In the genomic region with DNA sequence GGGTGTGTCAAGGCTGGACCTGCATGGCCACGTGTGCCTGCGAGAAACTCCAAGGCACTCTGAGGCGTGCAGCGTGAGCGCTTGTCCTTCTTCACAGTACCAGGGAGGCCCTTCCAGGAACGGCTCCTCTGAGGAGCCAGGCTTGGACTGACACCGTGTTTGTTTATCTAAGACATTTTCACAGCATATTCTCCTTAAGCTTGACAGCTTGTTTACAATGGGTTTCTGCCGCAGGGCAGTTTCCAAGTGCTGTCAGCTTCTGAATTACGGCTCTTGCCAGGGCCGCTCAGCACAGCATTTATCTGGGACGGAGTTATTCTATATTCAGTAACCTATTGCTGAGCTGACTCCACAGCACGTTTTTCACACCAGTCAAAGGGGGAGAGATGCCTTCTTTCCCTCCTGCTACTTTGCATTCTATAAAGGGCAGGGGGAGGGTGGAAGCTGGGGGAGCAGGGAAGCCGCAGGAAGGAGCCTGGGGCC, we compare ENCODE assay signal across 1 cellular context.
A peak's percentile ranks its signal among the peaks of the same experiment; 100 is the strongest.
TF ChIP-seq lines count a peak whose summit lies in the region.

No MANE protein-coding gene starts in this region.

TF ChIP-seq in K562, 482 proteins besides CTCF, POLR2A, EP300 and RAD21 (continued from another document and continues in another):
- TF ChIP-seq, protein P1, sequence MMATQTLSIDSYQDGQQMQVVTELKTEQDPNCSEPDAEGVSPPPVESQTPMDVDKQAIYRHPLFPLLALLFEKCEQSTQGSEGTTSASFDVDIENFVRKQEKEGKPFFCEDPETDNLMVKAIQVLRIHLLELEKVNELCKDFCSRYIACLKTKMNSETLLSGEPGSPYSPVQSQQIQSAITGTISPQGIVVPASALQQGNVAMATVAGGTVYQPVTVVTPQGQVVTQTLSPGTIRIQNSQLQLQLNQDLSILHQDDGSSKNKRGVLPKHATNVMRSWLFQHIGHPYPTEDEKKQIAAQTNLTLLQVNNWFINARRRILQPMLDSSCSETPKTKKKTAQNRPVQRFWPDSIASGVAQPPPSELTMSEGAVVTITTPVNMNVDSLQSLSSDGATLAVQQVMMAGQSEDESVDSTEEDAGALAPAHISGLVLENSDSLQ (IDR thresholded peaks at IDR 0.05) = peak; percentile 81
- TF ChIP-seq MAFG (tag; conservative IDR thresholded peaks at IDR 0.05) (no peak), EHMT2 (IDR thresholded peaks at IDR 0.05) (no peak), PHF20 (IDR thresholded peaks at IDR 0.05; ENCODE audit: partially characterized antibody) (no peak), LARP7 (IDR thresholded peaks at IDR 0.05) (no peak), MAZ (CRISPR knock-in tag; conservative IDR thresholded peaks at IDR 0.05 in 1 of 2, IDR thresholded peaks at IDR 0.05 in 1 of 2) (0 out of 4 replicates have a peak, but pooled peaks of 1 of the 2 experiments have one; percentile 17), FOXA3 (CRISPR knock-in tag; conservative IDR thresholded peaks at IDR 0.05 in 1 of 2, IDR thresholded peaks at IDR 0.05 in 1 of 2) (peak in 1 of 2 experiments; percentile 72; a peak in 2 of 4 replicates), ZNF134 (CRISPR knock-in tag; conservative IDR thresholded peaks at IDR 0.05) (no peak), HIVEP1 (CRISPR knock-in tag; IDR thresholded peaks at IDR 0.05) (no peak), STAT5B (CRISPR knock-in tag; IDR thresholded peaks at IDR 0.05) (no peak), ZNF408 (CRISPR knock-in tag; IDR thresholded peaks at IDR 0.05; ENCODE audit: low read depth) (no peak), CHCHD3 (CRISPR knock-in tag; IDR thresholded peaks at IDR 0.05) (no peak), KDM4B (IDR thresholded peaks at IDR 0.05; ENCODE audit: borderline replicate concordance in 2 of 2, low read depth in 1 of 2) (no peak), MTA1 (IDR thresholded peaks at IDR 0.05; ENCODE audit: borderline replicate concordance) (no peak), PML (IDR thresholded peaks at IDR 0.05; ENCODE audit: low read length) (no peak), ZZZ3 (IDR thresholded peaks at IDR 0.05) (no peak), JUND (IDR thresholded peaks at IDR 0.05; ENCODE audit: borderline replicate concordance, low read depth, low read length) (no peak), JUND (tag; IDR thresholded peaks at IDR 0.05; ENCODE audit: borderline replicate concordance, low read depth, low read length) (peak; percentile 20; the same call in 1 of the 3 replicates), ZNF561 (CRISPR knock-in tag; conservative IDR thresholded peaks at IDR 0.05) (no peak), PHF8 (IDR thresholded peaks at IDR 0.05; ENCODE audit: borderline replicate concordance, low read length) (no peak), MEF2A (IDR thresholded peaks at IDR 0.05; ENCODE audit: control insufficient read depth, low read depth, low read length) (no peak), NCOA2 (IDR thresholded peaks at IDR 0.05; ENCODE audit: partially characterized antibody in 2 of 2) (no peak), XRCC4 (IDR thresholded peaks at IDR 0.05; ENCODE audit: extremely low read depth, insufficient read depth, insufficient read length) (no peak), TCF3 (CRISPR knock-in tag; IDR thresholded peaks at IDR 0.05) (peak; percentile 14; the same call in 1 of the 2 replicates), MEIS2 (IDR thresholded peaks at IDR 0.05; ENCODE audit: partially characterized antibody) (peak; percentile 94), U2AF2 (optimal IDR thresholded peaks at IDR 0.05; ENCODE audit: low read depth, low read length) (no peak), MCM2 (IDR thresholded peaks at IDR 0.05; ENCODE audit: low read depth) (no peak), ZNF197 (CRISPR knock-in tag; IDR thresholded peaks at IDR 0.05; ENCODE audit: low read depth) (no peak), ILK (tag; IDR thresholded peaks at IDR 0.05; ENCODE audit: borderline replicate concordance, low read depth) (no peak), ZBTB7A (IDR thresholded peaks at IDR 0.05; ENCODE audit: borderline replicate concordance, control insufficient read depth, low read depth, low read length) (no peak), BHLHE40 (IDR thresholded peaks at IDR 0.05; ENCODE audit: low read length) (peak; percentile 51; the same call in 1 of the 2 replicates), FOXK2 (conservative IDR thresholded peaks at IDR 0.05 in 1 of 2, IDR thresholded peaks at IDR 0.05 in 1 of 2; ENCODE audit: low read depth in 2 of 2) (peak; percentile 61 to 69; a peak in 2 of 4 replicates), HSF4 (CRISPR knock-in tag; IDR thresholded peaks at IDR 0.05; ENCODE audit: borderline replicate concordance) (no peak)
- TF ChIP-seq, protein P2, sequence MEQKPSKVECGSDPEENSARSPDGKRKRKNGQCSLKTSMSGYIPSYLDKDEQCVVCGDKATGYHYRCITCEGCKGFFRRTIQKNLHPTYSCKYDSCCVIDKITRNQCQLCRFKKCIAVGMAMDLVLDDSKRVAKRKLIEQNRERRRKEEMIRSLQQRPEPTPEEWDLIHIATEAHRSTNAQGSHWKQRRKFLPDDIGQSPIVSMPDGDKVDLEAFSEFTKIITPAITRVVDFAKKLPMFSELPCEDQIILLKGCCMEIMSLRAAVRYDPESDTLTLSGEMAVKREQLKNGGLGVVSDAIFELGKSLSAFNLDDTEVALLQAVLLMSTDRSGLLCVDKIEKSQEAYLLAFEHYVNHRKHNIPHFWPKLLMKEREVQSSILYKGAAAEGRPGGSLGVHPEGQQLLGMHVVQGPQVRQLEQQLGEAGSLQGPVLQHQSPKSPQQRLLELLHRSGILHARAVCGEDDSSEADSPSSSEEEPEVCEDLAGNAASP (IDR thresholded peaks at IDR 0.05) = no peak
- TF ChIP-seq, protein P3, sequence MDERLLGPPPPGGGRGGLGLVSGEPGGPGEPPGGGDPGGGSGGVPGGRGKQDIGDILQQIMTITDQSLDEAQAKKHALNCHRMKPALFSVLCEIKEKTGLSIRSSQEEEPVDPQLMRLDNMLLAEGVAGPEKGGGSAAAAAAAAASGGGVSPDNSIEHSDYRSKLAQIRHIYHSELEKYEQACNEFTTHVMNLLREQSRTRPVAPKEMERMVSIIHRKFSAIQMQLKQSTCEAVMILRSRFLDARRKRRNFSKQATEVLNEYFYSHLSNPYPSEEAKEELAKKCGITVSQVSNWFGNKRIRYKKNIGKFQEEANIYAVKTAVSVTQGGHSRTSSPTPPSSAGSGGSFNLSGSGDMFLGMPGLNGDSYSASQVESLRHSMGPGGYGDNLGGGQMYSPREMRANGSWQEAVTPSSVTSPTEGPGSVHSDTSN (CRISPR knock-in tag; IDR thresholded peaks at IDR 0.05; ENCODE audit: low read depth) = no peak
- TF ChIP-seq, protein P3 (tag; conservative IDR thresholded peaks at IDR 0.05; ENCODE audit: low read depth) = peak; percentile 84
- TF ChIP-seq, protein P4, sequence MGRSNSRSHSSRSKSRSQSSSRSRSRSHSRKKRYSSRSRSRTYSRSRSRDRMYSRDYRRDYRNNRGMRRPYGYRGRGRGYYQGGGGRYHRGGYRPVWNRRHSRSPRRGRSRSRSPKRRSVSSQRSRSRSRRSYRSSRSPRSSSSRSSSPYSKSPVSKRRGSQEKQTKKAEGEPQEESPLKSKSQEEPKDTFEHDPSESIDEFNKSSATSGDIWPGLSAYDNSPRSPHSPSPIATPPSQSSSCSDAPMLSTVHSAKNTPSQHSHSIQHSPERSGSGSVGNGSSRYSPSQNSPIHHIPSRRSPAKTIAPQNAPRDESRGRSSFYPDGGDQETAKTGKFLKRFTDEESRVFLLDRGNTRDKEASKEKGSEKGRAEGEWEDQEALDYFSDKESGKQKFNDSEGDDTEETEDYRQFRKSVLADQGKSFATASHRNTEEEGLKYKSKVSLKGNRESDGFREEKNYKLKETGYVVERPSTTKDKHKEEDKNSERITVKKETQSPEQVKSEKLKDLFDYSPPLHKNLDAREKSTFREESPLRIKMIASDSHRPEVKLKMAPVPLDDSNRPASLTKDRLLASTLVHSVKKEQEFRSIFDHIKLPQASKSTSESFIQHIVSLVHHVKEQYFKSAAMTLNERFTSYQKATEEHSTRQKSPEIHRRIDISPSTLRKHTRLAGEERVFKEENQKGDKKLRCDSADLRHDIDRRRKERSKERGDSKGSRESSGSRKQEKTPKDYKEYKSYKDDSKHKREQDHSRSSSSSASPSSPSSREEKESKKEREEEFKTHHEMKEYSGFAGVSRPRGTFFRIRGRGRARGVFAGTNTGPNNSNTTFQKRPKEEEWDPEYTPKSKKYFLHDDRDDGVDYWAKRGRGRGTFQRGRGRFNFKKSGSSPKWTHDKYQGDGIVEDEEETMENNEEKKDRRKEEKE (IDR thresholded peaks at IDR 0.05; ENCODE audit: borderline replicate concordance in 1 of 2, control insufficient read depth in 1 of 2, low read depth in 2 of 2, low read length in 1 of 2) = no peak
- TF ChIP-seq, protein P5, sequence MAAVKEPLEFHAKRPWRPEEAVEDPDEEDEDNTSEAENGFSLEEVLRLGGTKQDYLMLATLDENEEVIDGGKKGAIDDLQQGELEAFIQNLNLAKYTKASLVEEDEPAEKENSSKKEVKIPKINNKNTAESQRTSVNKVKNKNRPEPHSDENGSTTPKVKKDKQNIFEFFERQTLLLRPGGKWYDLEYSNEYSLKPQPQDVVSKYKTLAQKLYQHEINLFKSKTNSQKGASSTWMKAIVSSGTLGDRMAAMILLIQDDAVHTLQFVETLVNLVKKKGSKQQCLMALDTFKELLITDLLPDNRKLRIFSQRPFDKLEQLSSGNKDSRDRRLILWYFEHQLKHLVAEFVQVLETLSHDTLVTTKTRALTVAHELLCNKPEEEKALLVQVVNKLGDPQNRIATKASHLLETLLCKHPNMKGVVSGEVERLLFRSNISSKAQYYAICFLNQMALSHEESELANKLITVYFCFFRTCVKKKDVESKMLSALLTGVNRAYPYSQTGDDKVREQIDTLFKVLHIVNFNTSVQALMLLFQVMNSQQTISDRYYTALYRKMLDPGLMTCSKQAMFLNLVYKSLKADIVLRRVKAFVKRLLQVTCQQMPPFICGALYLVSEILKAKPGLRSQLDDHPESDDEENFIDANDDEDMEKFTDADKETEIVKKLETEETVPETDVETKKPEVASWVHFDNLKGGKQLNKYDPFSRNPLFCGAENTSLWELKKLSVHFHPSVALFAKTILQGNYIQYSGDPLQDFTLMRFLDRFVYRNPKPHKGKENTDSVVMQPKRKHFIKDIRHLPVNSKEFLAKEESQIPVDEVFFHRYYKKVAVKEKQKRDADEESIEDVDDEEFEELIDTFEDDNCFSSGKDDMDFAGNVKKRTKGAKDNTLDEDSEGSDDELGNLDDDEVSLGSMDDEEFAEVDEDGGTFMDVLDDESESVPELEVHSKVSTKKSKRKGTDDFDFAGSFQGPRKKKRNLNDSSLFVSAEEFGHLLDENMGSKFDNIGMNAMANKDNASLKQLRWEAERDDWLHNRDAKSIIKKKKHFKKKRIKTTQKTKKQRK (IDR thresholded peaks at IDR 0.05; ENCODE audit: borderline replicate concordance, low read depth, low read length) = no peak
- TF ChIP-seq, protein P6, sequence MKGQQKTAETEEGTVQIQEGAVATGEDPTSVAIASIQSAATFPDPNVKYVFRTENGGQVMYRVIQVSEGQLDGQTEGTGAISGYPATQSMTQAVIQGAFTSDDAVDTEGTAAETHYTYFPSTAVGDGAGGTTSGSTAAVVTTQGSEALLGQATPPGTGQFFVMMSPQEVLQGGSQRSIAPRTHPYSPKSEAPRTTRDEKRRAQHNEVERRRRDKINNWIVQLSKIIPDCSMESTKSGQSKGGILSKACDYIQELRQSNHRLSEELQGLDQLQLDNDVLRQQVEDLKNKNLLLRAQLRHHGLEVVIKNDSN (CRISPR knock-in tag; IDR thresholded peaks at IDR 0.05) = no peak
- TF ChIP-seq, protein P7, sequence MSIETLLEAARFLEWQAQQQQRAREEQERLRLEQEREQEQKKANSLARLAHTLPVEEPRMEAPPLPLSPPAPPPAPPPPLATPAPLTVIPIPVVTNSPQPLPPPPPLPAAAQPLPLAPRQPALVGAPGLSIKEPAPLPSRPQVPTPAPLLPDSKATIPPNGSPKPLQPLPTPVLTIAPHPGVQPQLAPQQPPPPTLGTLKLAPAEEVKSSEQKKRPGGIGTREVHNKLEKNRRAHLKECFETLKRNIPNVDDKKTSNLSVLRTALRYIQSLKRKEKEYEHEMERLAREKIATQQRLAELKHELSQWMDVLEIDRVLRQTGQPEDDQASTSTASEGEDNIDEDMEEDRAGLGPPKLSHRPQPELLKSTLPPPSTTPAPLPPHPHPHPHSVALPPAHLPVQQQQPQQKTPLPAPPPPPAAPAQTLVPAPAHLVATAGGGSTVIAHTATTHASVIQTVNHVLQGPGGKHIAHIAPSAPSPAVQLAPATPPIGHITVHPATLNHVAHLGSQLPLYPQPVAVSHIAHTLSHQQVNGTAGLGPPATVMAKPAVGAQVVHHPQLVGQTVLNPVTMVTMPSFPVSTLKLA (conservative IDR thresholded peaks at IDR 0.05) = peak in 1 of 2 experiments; percentile 22; a peak in 2 of 4 replicates
- TF ChIP-seq, protein P8, sequence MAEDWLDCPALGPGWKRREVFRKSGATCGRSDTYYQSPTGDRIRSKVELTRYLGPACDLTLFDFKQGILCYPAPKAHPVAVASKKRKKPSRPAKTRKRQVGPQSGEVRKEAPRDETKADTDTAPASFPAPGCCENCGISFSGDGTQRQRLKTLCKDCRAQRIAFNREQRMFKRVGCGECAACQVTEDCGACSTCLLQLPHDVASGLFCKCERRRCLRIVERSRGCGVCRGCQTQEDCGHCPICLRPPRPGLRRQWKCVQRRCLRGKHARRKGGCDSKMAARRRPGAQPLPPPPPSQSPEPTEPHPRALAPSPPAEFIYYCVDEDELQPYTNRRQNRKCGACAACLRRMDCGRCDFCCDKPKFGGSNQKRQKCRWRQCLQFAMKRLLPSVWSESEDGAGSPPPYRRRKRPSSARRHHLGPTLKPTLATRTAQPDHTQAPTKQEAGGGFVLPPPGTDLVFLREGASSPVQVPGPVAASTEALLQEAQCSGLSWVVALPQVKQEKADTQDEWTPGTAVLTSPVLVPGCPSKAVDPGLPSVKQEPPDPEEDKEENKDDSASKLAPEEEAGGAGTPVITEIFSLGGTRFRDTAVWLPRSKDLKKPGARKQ (CRISPR knock-in tag; IDR thresholded peaks at IDR 0.05) = no peak
- TF ChIP-seq, protein P9, sequence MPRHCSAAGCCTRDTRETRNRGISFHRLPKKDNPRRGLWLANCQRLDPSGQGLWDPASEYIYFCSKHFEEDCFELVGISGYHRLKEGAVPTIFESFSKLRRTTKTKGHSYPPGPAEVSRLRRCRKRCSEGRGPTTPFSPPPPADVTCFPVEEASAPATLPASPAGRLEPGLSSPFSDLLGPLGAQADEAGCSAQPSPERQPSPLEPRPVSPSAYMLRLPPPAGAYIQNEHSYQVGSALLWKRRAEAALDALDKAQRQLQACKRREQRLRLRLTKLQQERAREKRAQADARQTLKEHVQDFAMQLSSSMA (CRISPR knock-in tag; IDR thresholded peaks at IDR 0.05) = no peak
